23 cellular contexts compared by ENCODE assay signal in the genomic region with DNA sequence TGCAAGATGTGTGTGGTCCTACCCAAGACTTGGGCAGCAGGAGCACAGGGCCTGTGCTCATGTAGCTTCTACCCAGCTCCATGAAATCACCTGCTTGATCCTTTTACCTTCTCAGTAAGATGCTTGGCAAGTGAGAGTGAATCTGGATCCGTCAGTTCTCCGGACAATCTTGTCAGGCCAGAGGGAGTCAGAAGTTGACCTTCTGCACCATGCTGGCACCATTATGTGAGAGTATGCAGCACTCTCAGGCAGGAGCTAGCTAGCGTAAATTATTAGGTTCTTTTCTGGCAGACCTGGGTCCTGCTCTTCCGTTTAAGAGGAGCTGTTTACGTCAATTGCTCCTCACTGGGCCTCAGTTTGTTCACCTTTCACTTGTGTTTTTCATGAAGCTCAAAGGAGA. TPM values are rescaled to one million over a fixed set of nuclear protein-coding genes. Genes with fewer than 3 reads are reported as not detected.
A peak's percentile ranks its signal among the peaks of the same experiment; 100 is the strongest.
DNase-seq lines count a peak whose midpoint lies in the region; ATAC-seq, FAIRE-seq and TF ChIP-seq lines count a peak whose summit lies in the region.
"Had no signal": no experiment of that assay in that cellular context is flagged by ENCODE, and none has a peak within 500 bp of the region (broad histone marks: within the 10 kb centered on the region; RNA-seq: fewer than 3 reads in every experiment).

No MANE protein-coding gene starts in this region.

- peak overlapping the region; percentile 30 for H3K27ac Mint-ChIP-seq in activated T-cell treated with anti-CD3 and anti-CD28 coated beads, Interleukin-2, amount 50 U/mL, for 24 hours

- H3K36me3 ChIP-seq in SJCRH30 (no peaks in the 10 kb centered on the region), gastroesophageal sphincter (no peaks in the 10 kb centered on the region), smooth muscle cell (ENCODE audit: low read depth) (no peaks in the 10 kb centered on the region), HepG2 (replicated peaks in 1 of 2; ENCODE audit: control insufficient read depth in 1 of 2, insufficient read depth in 2 of 2, low read length in 2 of 2) (no peaks in the 10 kb centered on the region), A673 (ENCODE audit: insufficient read depth, low read length, poor library complexity, severe bottlenecking) (no peaks in the 10 kb centered on the region)
- H3K36me3 ChIP-seq: MG63, right lobe of liver, suprapubic skin had no signal

- BruUV-seq in HepG2 (replicated peaks; lab: Mats Ljungman, UMichigan) = no TSS peak
- no TSS peak for BruUV-seq in A673 (replicated peaks; lab: Mats Ljungman, UMichigan)

- FAIRE-seq in HepG2 (lab: Jason Lieb, UNC) = no peak
- FAIRE-seq: TTC549 had no signal

- peak; percentile 7 for ATAC-seq in gastroesophageal sphincter
- no peak for ATAC-seq in HepG2
- no peak for ATAC-seq in HG03565 (IDR thresholded peaks at IDR 0.05; ENCODE audit: unreplicated experiment)
- ATAC-seq: right lobe of liver had no signal

- peaks cover 54% of the 10 kb centered on the region for H3K4me1 Mint-ChIP-seq in activated T-cell treated with anti-CD3 and anti-CD28 coated beads, Interleukin-2, amount 50 U/mL, for 24 hours (ENCODE audit: low read depth)

- TF ChIP-seq CTCF in gastroesophageal sphincter (IDR thresholded peaks at IDR 0.05) (no peak), smooth muscle cell (IDR thresholded peaks at IDR 0.05; ENCODE audit: borderline replicate concordance, insufficient read depth, poor library complexity, severe bottlenecking) (no peak), HepG2 (CRISPR knock-in tag; IDR thresholded peaks at IDR 0.05) (no peak), A673 (conservative IDR thresholded peaks at IDR 0.05; ENCODE audit: low read depth, low read length) (no peak)

- peak overlapping the region; percentile 100 for H3K27ac ChIP-seq in SJCRH30
- peak overlapping the region in 3 of 4 donors; percentile 43 to 58 (median 49) for H3K27ac ChIP-seq in gastroesophageal sphincter
- H3K27ac ChIP-seq in smooth muscle cell (ENCODE audit: low read depth) = peak overlapping the region; percentile 28
- H3K27ac ChIP-seq in HepG2 (ENCODE audit: extremely low read length, insufficient read depth, low read length) = no peak overlapping the region
- no peak overlapping the region for H3K27ac ChIP-seq in A673 (ENCODE audit: low read depth, low read length, poor library complexity, severe bottlenecking)
- H3K27ac ChIP-seq: right lobe of liver, suprapubic skin had no signal

- H3K9me3 Mint-ChIP-seq in activated T-cell treated with anti-CD3 and anti-CD28 coated beads, Interleukin-2, amount 50 U/mL, for 24 hours = no peaks in the 10 kb centered on the region

- no peaks in the 10 kb centered on the region for H3K27me3 ChIP-seq in SJCRH30
- no peaks in the 10 kb centered on the region for H3K27me3 ChIP-seq in gastroesophageal sphincter
- no peaks in the 10 kb centered on the region for H3K27me3 ChIP-seq in smooth muscle cell (ENCODE audit: low read depth)
- peaks cover 0 to 3% of the 10 kb centered on the region in 2 experiments; a peak in 1 of 5 replicates for H3K27me3 ChIP-seq in HepG2 (ENCODE audit: control insufficient read depth in 1 of 2, insufficient read depth in 2 of 2, low read length in 2 of 2)
- H3K27me3 ChIP-seq in A673 (replicated peaks; ENCODE audit: insufficient read depth, low read depth, low read length, poor library complexity) = no peaks in the 10 kb centered on the region
- H3K27me3 ChIP-seq: MG63, right lobe of liver had no signal

- POLR2A ChIA-PET in HepG2 (lab: Yijun Ruan, JAX) (no interaction called here), A673 (lab: Charles Lee; ENCODE audit: low non-redundant PET) (no interaction called here)

- TF ChIP-seq POLR2A in gastroesophageal sphincter (IDR thresholded peaks at IDR 0.05) (no peak), HepG2 (IDR thresholded peaks at IDR 0.05; ENCODE audit: insufficient read depth in 1 of 2, low read depth in 2 of 2, low read length in 2 of 2) (no peak)

- H3K79me2 ChIP-seq in smooth muscle cell (ENCODE audit: low read depth) = no peaks in the 10 kb centered on the region
- H3K79me2 ChIP-seq in HepG2 (ENCODE audit: insufficient read depth, low read length) = no peaks in the 10 kb centered on the region

- H3K36me3 Mint-ChIP-seq in activated T-cell treated with anti-CD3 and anti-CD28 coated beads, Interleukin-2, amount 50 U/mL, for 24 hours (ENCODE audit: low read depth) = no peaks in the 10 kb centered on the region

- TF ChIP-seq EP300 in gastroesophageal sphincter (IDR thresholded peaks at IDR 0.05) (no peak), HepG2 (IDR thresholded peaks at IDR 0.05; ENCODE audit: low read depth in 2 of 2, low read length in 2 of 2) (no peak), HepG2 (CRISPR knock-in tag; IDR thresholded peaks at IDR 0.05; ENCODE audit: borderline replicate concordance) (no peak)

- CTCF ChIA-PET in HepG2 (lab: Yijun Ruan, JAX; ENCODE audit: low intra/inter-chr PET ratio, low total read pairs) = no interaction called here
- CTCF ChIA-PET in A673 (lab: Charles Lee) = no interaction called here

- DNase-seq in activated T-cell treated with anti-CD3 and anti-CD28 coated beads, Interleukin-2, amount 50 U/mL, for 24 hours = no peak
- DNase-seq in activated T-cell treated with anti-CD3 and anti-CD28 coated beads, Interleukin-2, amount 50 U/mL, for 48 hours = no peak
- no peak for DNase-seq in SJCRH30
- no peak for DNase-seq in smooth muscle cell (lab: John Stamatoyannopoulos, UW; ENCODE audit: unreplicated experiment)
- no peak for DNase-seq in HepG2 (ENCODE audit: low spot score)
- no peak for DNase-seq in A673 (ENCODE audit: low spot score)
- DNase-seq: activated gamma-delta T cell, aorta, hypothalamus, MG63, midbrain, NCI-H1694 treated with DMSO at 0.1 percent for 48 hours, NCI-H446, right lobe of liver had no signal

- peaks cover 2% of the 10 kb centered on the region; the same call in 1 of the 2 replicates for H3K9me3 ChIP-seq in SJCRH30 (replicated peaks)
- H3K9me3 ChIP-seq in gastroesophageal sphincter = no peaks in the 10 kb centered on the region
- no peaks in the 10 kb centered on the region for H3K9me3 ChIP-seq in smooth muscle cell (replicated peaks; ENCODE audit: low read depth)
- H3K9me3 ChIP-seq in HepG2 (ENCODE audit: low read length) = no peaks in the 10 kb centered on the region
- H3K9me3 ChIP-seq in A673 (ENCODE audit: low read depth, low read length, poor library complexity, severe bottlenecking) = no peaks in the 10 kb centered on the region
- H3K9me3 ChIP-seq: MG63, right lobe of liver, suprapubic skin had no signal

- no peak overlapping the region for H3K4me3 Mint-ChIP-seq in activated T-cell treated with anti-CD3 and anti-CD28 coated beads, Interleukin-2, amount 50 U/mL, for 24 hours

- no peak overlapping the region for H3K9ac ChIP-seq in smooth muscle cell (ENCODE audit: low read depth)
- H3K9ac ChIP-seq in HepG2 (ENCODE audit: insufficient read depth, low read depth, low read length) = no peak overlapping the region

- WGBS in gastroesophageal sphincter (ENCODE audit: low coverage in 1 of 2), 2 donors = 82% methylated on average over 3 of the region's 5 CpGs; no CpG with 5 or more reads in 1 of the 2 donors
- WGBS in smooth muscle cell (ENCODE audit: low lambda C conversion rate) = 90% methylated on average over 5 of the region's 5 CpGs
- WGBS in HepG2 (ENCODE audit: low lambda C conversion rate) = 65% methylated on average over 5 of the region's 5 CpGs

- H3K4me2 ChIP-seq in smooth muscle cell (no peak overlapping the region), HepG2 (ENCODE audit: low read depth, low read length) (no peak overlapping the region)

- TF ChIP-seq RAD21 in HepG2 (CRISPR knock-in tag; IDR thresholded peaks at IDR 0.05) = no peak

- H3K27me3 Mint-ChIP-seq in activated T-cell treated with anti-CD3 and anti-CD28 coated beads, Interleukin-2, amount 50 U/mL, for 24 hours = no peaks in the 10 kb centered on the region

- H3K4me1 ChIP-seq in SJCRH30 (peaks cover 44% of the 10 kb centered on the region), gastroesophageal sphincter (peaks cover 0 to 19% (median 8%) of the 10 kb centered on the region in 3 donors), smooth muscle cell (ENCODE audit: low read depth) (no peaks in the 10 kb centered on the region), HepG2 (ENCODE audit: insufficient read depth, low read length) (no peaks in the 10 kb centered on the region), A673 (ENCODE audit: insufficient read depth, low read length, poor library complexity, severe bottlenecking) (no peaks in the 10 kb centered on the region)
- H3K4me1 ChIP-seq: right lobe of liver, suprapubic skin had no signal

- H3F3A ChIP-seq in smooth muscle cell (ENCODE audit: low read depth) = no peaks in the 10 kb centered on the region

- H2AFZ ChIP-seq in smooth muscle cell (ENCODE audit: low read depth) (peak overlapping the region; percentile 47), HepG2 (ENCODE audit: low read length) (no peak overlapping the region)

- intact Hi-C loops in HepG2 (cut with micrococcal nuclease; ENCODE audit: unreplicated experiment) (no loop called here), A673 (cut with micrococcal nuclease; ENCODE audit: unreplicated experiment) (no loop called here)

- H3K4me3 ChIP-seq in SJCRH30 = no peak overlapping the region
- no peak overlapping the region for H3K4me3 ChIP-seq in gastroesophageal sphincter
- no peak overlapping the region for H3K4me3 ChIP-seq in smooth muscle cell
- H3K4me3 ChIP-seq in HepG2 (replicated peaks in 1 of 3; ENCODE audit: insufficient read depth in 1 of 3, low read depth in 2 of 3, low read length in 3 of 3) = no peak overlapping the region
- H3K4me3 ChIP-seq in A673 (ENCODE audit: low read depth, low read length, poor library complexity, severe bottlenecking) = no peak overlapping the region
- H3K4me3 ChIP-seq: MG63, right lobe of liver, suprapubic skin had no signal

- in situ Hi-C loops in HepG2 (cut with HindIII; ENCODE audit: extremely low pct_ligation_motif_present, low pct_unique_long_range_greater_than_20kb) = no loop called here

- H4K20me1 ChIP-seq in smooth muscle cell (ENCODE audit: low read depth) (no peaks in the 10 kb centered on the region), HepG2 (ENCODE audit: insufficient read depth, low read length) (no peaks in the 10 kb centered on the region)

RNA-seq across cellular contexts. Expression of a gene that starts 37.0 kb away (rescaled TPM):
- total RNA-seq in SJCRH30 (2014; rRNA removed; shearing (Covaris generic)) = 45.1 and 50.0 TPM in 2 replicates
- total RNA-seq in gastroesophageal sphincter = 10 to 100 TPM; 19.3 to 38.5 (median 31.2) TPM
- total RNA-seq in smooth muscle cell = 112 and 117 TPM in 2 replicates
- polyA plus RNA-seq in smooth muscle cell = 62.2 and 62.6 TPM in 2 replicates
- 0.24 and 0.38 TPM in 2 replicates for total RNA-seq in HepG2 (2016; rRNA removed; fragmentation: Illumina TruSeq; extraction: Trizol)
- total RNA-seq in HepG2 (2016; cell fraction: cytosol; rRNA removed; fragmentation: Illumina TruSeq; extraction: Trizol; ENCODE audit: low read depth) = 0.18 TPM in 1 of 2 replicates, not detected in the other
- total RNA-seq in HepG2 (2016; cell fraction: insoluble cytoplasmic fraction; rRNA removed; fragmentation: Illumina TruSeq; extraction: Trizol) = 0.13 and 0.28 TPM in 2 replicates
- 0.15 and 0.17 TPM in 2 replicates for total RNA-seq in HepG2 (2016; cell fraction: membrane; rRNA removed; fragmentation: Illumina TruSeq; extraction: Trizol)
- total RNA-seq in HepG2 (2016; cell fraction: nucleus; rRNA removed; fragmentation: Illumina TruSeq; extraction: Trizol) = 0.41 and 0.50 TPM in 2 replicates
- 0.61 and 0.74 TPM in 2 replicates for polyA plus RNA-seq in HepG2 (2011; rRNA removed)
- polyA plus RNA-seq in HepG2 (2011; cell fraction: cytosol; rRNA removed) = 0.31 and 0.35 TPM in 2 replicates
- polyA plus RNA-seq in HepG2 (2011; cell fraction: nucleus; rRNA removed) = 1.1 and 1.4 TPM in 2 replicates
- polyA plus RNA-seq in HepG2 (2012) = 0.21 and 0.23 TPM in 2 replicates
- 0.03 TPM in 1 of 2 replicates, not detected in the other for polyA plus RNA-seq in HepG2 (2016; cell fraction: cytosol; fragmentation: Illumina TruSeq; extraction: Trizol; ENCODE audit: low read depth)
- polyA plus RNA-seq in HepG2 (2016; cell fraction: insoluble cytoplasmic fraction; fragmentation: Illumina TruSeq; extraction: Trizol; ENCODE audit: low read depth) = 0.03 and 0.07 TPM in 2 replicates
- polyA plus RNA-seq in HepG2 (2016; cell fraction: membrane; fragmentation: Illumina TruSeq; extraction: Trizol; ENCODE audit: low read depth) = 0.12 TPM in 1 of 2 replicates, not detected in the other
- 0.52 and 0.73 TPM in 2 replicates for polyA plus RNA-seq in HepG2 (2016; cell fraction: nucleus; fragmentation: Illumina TruSeq; extraction: Trizol; ENCODE audit: insufficient read depth, low read depth)
- polyA minus RNA-seq in HepG2 (2011; rRNA and poly(A)+ RNA removed; ENCODE audit: low replicate concordance) = 0.12 and 1.3 TPM in 2 replicates
- polyA minus RNA-seq in HepG2 (2011; cell fraction: cytosol; rRNA and poly(A)+ RNA removed) = 0.53 and 0.69 TPM in 2 replicates
- 0.77 and 0.87 TPM in 2 replicates for polyA minus RNA-seq in HepG2 (2011; cell fraction: nucleus; rRNA and poly(A)+ RNA removed)
- 1.7 and 2.3 TPM in 2 replicates for total RNA-seq in A673 (2021)

RNA-seq across cellular contexts. Expression of a gene that starts 39.7 kb away (rescaled TPM):
- total RNA-seq in SJCRH30 (2014; rRNA removed; shearing (Covaris generic)) = 0.13 TPM in 1 of 2 replicates, not detected in the other
- under 1 TPM in 2 of 4 donors, not detected in 2; 0.16 to 0.19 TPM for total RNA-seq in gastroesophageal sphincter
- total RNA-seq in smooth muscle cell = 1.5 TPM in 1 of 2 replicates, not detected in the other
- polyA plus RNA-seq in smooth muscle cell = 0.38 TPM in 1 of 2 replicates, not detected in the other
- total RNA-seq in HepG2 (2016; rRNA removed; fragmentation: Illumina TruSeq; extraction: Trizol) = not detected in 2 replicates
- not detected in 2 replicates for total RNA-seq in HepG2 (2016; cell fraction: cytosol; rRNA removed; fragmentation: Illumina TruSeq; extraction: Trizol; ENCODE audit: low read depth)
- total RNA-seq in HepG2 (2016; cell fraction: insoluble cytoplasmic fraction; rRNA removed; fragmentation: Illumina TruSeq; extraction: Trizol) = not detected in 2 replicates
- total RNA-seq in HepG2 (2016; cell fraction: membrane; rRNA removed; fragmentation: Illumina TruSeq; extraction: Trizol) = not detected in 2 replicates
- not detected in 2 replicates for total RNA-seq in HepG2 (2016; cell fraction: nucleus; rRNA removed; fragmentation: Illumina TruSeq; extraction: Trizol)
- polyA plus RNA-seq in HepG2 (2011; rRNA removed) = 0.05 TPM in 1 of 2 replicates, not detected in the other
- polyA plus RNA-seq in HepG2 (2011; cell fraction: cytosol; rRNA removed) = not detected in 2 replicates
- not detected in 2 replicates for polyA plus RNA-seq in HepG2 (2011; cell fraction: nucleus; rRNA removed)
- polyA plus RNA-seq in HepG2 (2012) = not detected in 2 replicates
- not detected in 2 replicates for polyA plus RNA-seq in HepG2 (2016; cell fraction: cytosol; fragmentation: Illumina TruSeq; extraction: Trizol; ENCODE audit: low read depth)
- polyA plus RNA-seq in HepG2 (2016; cell fraction: insoluble cytoplasmic fraction; fragmentation: Illumina TruSeq; extraction: Trizol; ENCODE audit: low read depth) = not detected in 2 replicates
- not detected in 2 replicates for polyA plus RNA-seq in HepG2 (2016; cell fraction: membrane; fragmentation: Illumina TruSeq; extraction: Trizol; ENCODE audit: low read depth)
- not detected in 2 replicates for polyA plus RNA-seq in HepG2 (2016; cell fraction: nucleus; fragmentation: Illumina TruSeq; extraction: Trizol; ENCODE audit: insufficient read depth, low read depth)
- polyA minus RNA-seq in HepG2 (2011; rRNA and poly(A)+ RNA removed; ENCODE audit: low replicate concordance) = not detected in 2 replicates
- not detected in 2 replicates for polyA minus RNA-seq in HepG2 (2011; cell fraction: cytosol; rRNA and poly(A)+ RNA removed)
- not detected in 2 replicates for polyA minus RNA-seq in HepG2 (2011; cell fraction: nucleus; rRNA and poly(A)+ RNA removed)
- total RNA-seq in A673 (2021) = not detected in 2 replicates
- total RNA-seq: chondrocyte, G401, osteocyte, SK-MEL-5, suprapubic skin had no signal
- polyA plus RNA-seq: aorta had no signal

RNA-seq across cellular contexts. Expression of a gene that starts 58.8 kb away (rescaled TPM):
- total RNA-seq in SJCRH30 (2014; rRNA removed; shearing (Covaris generic)) = not detected in 2 replicates
- total RNA-seq in gastroesophageal sphincter = not detected
- total RNA-seq in smooth muscle cell = not detected in 2 replicates
- not detected in 2 replicates for polyA plus RNA-seq in smooth muscle cell
- not detected in 2 replicates for total RNA-seq in HepG2 (2016; rRNA removed; fragmentation: Illumina TruSeq; extraction: Trizol)
- not detected in 2 replicates for total RNA-seq in HepG2 (2016; cell fraction: cytosol; rRNA removed; fragmentation: Illumina TruSeq; extraction: Trizol; ENCODE audit: low read depth)
- total RNA-seq in HepG2 (2016; cell fraction: insoluble cytoplasmic fraction; rRNA removed; fragmentation: Illumina TruSeq; extraction: Trizol) = not detected in 2 replicates
- not detected in 2 replicates for total RNA-seq in HepG2 (2016; cell fraction: membrane; rRNA removed; fragmentation: Illumina TruSeq; extraction: Trizol)
- not detected in 2 replicates for total RNA-seq in HepG2 (2016; cell fraction: nucleus; rRNA removed; fragmentation: Illumina TruSeq; extraction: Trizol)
- polyA plus RNA-seq in HepG2 (2011; rRNA removed) = not detected in 2 replicates
- not detected in 2 replicates for polyA plus RNA-seq in HepG2 (2011; cell fraction: cytosol; rRNA removed)
- polyA plus RNA-seq in HepG2 (2011; cell fraction: nucleus; rRNA removed) = not detected in 2 replicates
- polyA plus RNA-seq in HepG2 (2012) = not detected in 2 replicates
- not detected in 2 replicates for polyA plus RNA-seq in HepG2 (2016; cell fraction: cytosol; fragmentation: Illumina TruSeq; extraction: Trizol; ENCODE audit: low read depth)
- not detected in 2 replicates for polyA plus RNA-seq in HepG2 (2016; cell fraction: insoluble cytoplasmic fraction; fragmentation: Illumina TruSeq; extraction: Trizol; ENCODE audit: low read depth)
- not detected in 2 replicates for polyA plus RNA-seq in HepG2 (2016; cell fraction: membrane; fragmentation: Illumina TruSeq; extraction: Trizol; ENCODE audit: low read depth)
- polyA plus RNA-seq in HepG2 (2016; cell fraction: nucleus; fragmentation: Illumina TruSeq; extraction: Trizol; ENCODE audit: insufficient read depth, low read depth) = not detected in 2 replicates
- polyA minus RNA-seq in HepG2 (2011; rRNA and poly(A)+ RNA removed; ENCODE audit: low replicate concordance) = not detected in 2 replicates
- polyA minus RNA-seq in HepG2 (2011; cell fraction: cytosol; rRNA and poly(A)+ RNA removed) = not detected in 2 replicates
- not detected in 2 replicates for polyA minus RNA-seq in HepG2 (2011; cell fraction: nucleus; rRNA and poly(A)+ RNA removed)
- not detected in 2 replicates for total RNA-seq in A673 (2021)
- total RNA-seq: aorta, chondrocyte, G401, kidney epithelial cell, osteocyte, right lobe of liver, SK-MEL-5, suprapubic skin had no signal
- polyA plus RNA-seq: aorta had no signal

Comparison
In these comparisons a context has a peak if more than half of its experiments do, and no peak if none do; other contexts are left out.
1. H3K27ac ChIP-seq: peak in SJCRH30 (single experiment), gastroesophageal sphincter (3 of 4) and smooth muscle cell (single experiment); none in HepG2 (single experiment) and A673 (single experiment).